1 cellular context compared by ENCODE assay signal in the genomic region with DNA sequence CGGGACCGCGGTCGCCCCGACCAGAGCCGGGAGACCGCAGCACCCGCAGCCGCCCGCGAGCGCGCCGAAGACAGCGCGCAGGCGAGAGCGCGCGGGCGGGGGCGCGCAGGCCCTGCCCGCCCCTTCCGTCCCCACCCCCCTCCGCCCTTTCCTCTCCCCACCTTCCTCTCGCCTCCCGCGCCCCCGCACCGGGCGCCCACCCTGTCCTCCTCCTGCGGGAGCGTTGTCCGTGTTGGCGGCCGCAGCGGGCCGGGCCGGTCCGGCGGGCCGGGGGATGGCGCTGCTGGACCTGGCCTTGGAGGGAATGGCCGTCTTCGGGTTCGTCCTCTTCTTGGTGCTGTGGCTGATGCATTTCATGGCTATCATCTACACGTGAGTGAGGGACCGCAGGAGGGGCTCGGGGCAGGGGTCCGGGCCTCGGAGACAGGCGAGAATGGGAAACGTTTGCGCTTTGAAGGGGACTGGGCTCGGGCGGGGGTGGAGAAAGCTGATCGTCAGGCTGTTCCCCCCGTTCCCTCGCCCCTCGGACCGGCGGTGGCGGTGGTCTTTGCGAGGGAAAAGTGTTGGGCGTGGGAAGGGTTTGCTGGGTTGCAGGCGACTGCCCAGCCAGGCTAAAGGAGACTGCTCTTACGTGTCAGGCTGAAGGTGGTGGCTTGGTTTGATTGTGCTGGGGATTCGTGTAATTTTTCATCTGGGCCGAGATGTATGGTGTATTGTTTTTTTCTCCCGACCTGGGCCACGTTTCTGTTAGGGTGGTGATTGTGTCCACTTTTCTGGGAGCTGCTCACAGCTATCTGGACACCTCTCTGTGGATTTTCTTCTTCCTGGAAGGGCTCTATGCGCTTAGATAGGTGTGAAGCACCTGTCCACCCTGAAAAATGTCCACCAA.
TF ChIP-seq lines count a peak whose summit lies in the region.

No MANE protein-coding gene starts in this region.

TF ChIP-seq in K562, 482 proteins besides CTCF, POLR2A, EP300 and RAD21 (continued from another document and continues in another):
- TF ChIP-seq UBTF (IDR thresholded peaks at IDR 0.05; ENCODE audit: borderline replicate concordance in 1 of 2, low read depth in 2 of 2, low read length in 2 of 2) = no peak
- TF ChIP-seq CBFA2T3 (IDR thresholded peaks at IDR 0.05) = no peak
- TF ChIP-seq, protein P1, sequence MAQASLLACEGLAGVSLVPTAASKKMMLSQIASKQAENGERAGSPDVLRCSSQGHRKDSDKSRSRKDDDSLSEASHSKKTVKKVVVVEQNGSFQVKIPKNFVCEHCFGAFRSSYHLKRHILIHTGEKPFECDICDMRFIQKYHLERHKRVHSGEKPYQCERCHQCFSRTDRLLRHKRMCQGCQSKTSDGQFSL (CRISPR knock-in tag; IDR thresholded peaks at IDR 0.05) = no peak
- TF ChIP-seq, protein P1 (tag; IDR thresholded peaks at IDR 0.05) = no peak
- TF ChIP-seq MEIS2 (IDR thresholded peaks at IDR 0.05; ENCODE audit: partially characterized antibody) = no peak
- TF ChIP-seq FOXK1 (CRISPR knock-in tag; IDR thresholded peaks at IDR 0.05; ENCODE audit: borderline replicate concordance) = no peak
- TF ChIP-seq, protein P2, sequence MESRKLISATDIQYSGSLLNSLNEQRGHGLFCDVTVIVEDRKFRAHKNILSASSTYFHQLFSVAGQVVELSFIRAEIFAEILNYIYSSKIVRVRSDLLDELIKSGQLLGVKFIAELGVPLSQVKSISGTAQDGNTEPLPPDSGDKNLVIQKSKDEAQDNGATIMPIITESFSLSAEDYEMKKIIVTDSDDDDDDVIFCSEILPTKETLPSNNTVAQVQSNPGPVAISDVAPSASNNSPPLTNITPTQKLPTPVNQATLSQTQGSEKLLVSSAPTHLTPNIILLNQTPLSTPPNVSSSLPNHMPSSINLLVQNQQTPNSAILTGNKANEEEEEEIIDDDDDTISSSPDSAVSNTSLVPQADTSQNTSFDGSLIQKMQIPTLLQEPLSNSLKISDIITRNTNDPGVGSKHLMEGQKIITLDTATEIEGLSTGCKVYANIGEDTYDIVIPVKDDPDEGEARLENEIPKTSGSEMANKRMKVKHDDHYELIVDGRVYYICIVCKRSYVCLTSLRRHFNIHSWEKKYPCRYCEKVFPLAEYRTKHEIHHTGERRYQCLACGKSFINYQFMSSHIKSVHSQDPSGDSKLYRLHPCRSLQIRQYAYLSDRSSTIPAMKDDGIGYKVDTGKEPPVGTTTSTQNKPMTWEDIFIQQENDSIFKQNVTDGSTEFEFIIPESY (CRISPR knock-in tag; IDR thresholded peaks at IDR 0.05) = no peak
- TF ChIP-seq ESRRA (IDR thresholded peaks at IDR 0.05; ENCODE audit: borderline replicate concordance, low read depth) = no peak
- TF ChIP-seq HNRNPUL1 (IDR thresholded peaks at IDR 0.05; ENCODE audit: low read length) = no peak
- no peak for TF ChIP-seq RCOR1 (IDR thresholded peaks at IDR 0.05; ENCODE audit: borderline replicate concordance in 1 of 2, low read depth in 2 of 2, low read length in 2 of 2)
- TF ChIP-seq, protein P3, sequence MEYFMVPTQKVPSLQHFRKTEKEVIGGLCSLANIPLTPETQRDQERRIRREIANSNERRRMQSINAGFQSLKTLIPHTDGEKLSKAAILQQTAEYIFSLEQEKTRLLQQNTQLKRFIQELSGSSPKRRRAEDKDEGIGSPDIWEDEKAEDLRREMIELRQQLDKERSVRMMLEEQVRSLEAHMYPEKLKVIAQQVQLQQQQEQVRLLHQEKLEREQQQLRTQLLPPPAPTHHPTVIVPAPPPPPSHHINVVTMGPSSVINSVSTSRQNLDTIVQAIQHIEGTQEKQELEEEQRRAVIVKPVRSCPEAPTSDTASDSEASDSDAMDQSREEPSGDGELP (CRISPR knock-in tag; IDR thresholded peaks at IDR 0.05; ENCODE audit: borderline replicate concordance) = no peak
- no peak for TF ChIP-seq ZC3H11A (IDR thresholded peaks at IDR 0.05; ENCODE audit: low read depth, low read length)
- TF ChIP-seq YBX1 (IDR thresholded peaks at IDR 0.05) = no peak
- TF ChIP-seq SIRT6 (IDR thresholded peaks at IDR 0.05; ENCODE audit: low read depth, low read length) = no peak
- no peak for TF ChIP-seq PHF8 (IDR thresholded peaks at IDR 0.05; ENCODE audit: borderline replicate concordance, low read length)
- TF ChIP-seq FOXK2 (conservative IDR thresholded peaks at IDR 0.05 in 1 of 2, IDR thresholded peaks at IDR 0.05 in 1 of 2; ENCODE audit: low read depth in 2 of 2) = no peak
- TF ChIP-seq RNF219 (CRISPR knock-in tag; IDR thresholded peaks at IDR 0.05) = no peak
- TF ChIP-seq, protein P4, sequence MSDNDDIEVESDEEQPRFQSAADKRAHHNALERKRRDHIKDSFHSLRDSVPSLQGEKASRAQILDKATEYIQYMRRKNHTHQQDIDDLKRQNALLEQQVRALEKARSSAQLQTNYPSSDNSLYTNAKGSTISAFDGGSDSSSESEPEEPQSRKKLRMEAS (CRISPR knock-in tag; IDR thresholded peaks at IDR 0.05) = no peak
- TF ChIP-seq MLX (CRISPR knock-in tag; conservative IDR thresholded peaks at IDR 0.05) = no peak
- no peak for TF ChIP-seq ZNF239 (CRISPR knock-in tag; IDR thresholded peaks at IDR 0.05)
- TF ChIP-seq POLR3G (IDR thresholded peaks at IDR 0.05; ENCODE audit: extremely low read depth, insufficient read length, insufficient replicate concordance) = no peak
- TF ChIP-seq, protein P5, sequence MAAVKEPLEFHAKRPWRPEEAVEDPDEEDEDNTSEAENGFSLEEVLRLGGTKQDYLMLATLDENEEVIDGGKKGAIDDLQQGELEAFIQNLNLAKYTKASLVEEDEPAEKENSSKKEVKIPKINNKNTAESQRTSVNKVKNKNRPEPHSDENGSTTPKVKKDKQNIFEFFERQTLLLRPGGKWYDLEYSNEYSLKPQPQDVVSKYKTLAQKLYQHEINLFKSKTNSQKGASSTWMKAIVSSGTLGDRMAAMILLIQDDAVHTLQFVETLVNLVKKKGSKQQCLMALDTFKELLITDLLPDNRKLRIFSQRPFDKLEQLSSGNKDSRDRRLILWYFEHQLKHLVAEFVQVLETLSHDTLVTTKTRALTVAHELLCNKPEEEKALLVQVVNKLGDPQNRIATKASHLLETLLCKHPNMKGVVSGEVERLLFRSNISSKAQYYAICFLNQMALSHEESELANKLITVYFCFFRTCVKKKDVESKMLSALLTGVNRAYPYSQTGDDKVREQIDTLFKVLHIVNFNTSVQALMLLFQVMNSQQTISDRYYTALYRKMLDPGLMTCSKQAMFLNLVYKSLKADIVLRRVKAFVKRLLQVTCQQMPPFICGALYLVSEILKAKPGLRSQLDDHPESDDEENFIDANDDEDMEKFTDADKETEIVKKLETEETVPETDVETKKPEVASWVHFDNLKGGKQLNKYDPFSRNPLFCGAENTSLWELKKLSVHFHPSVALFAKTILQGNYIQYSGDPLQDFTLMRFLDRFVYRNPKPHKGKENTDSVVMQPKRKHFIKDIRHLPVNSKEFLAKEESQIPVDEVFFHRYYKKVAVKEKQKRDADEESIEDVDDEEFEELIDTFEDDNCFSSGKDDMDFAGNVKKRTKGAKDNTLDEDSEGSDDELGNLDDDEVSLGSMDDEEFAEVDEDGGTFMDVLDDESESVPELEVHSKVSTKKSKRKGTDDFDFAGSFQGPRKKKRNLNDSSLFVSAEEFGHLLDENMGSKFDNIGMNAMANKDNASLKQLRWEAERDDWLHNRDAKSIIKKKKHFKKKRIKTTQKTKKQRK (IDR thresholded peaks at IDR 0.05; ENCODE audit: borderline replicate concordance, low read depth, low read length) = no peak
- no peak for TF ChIP-seq TRIM28 (IDR thresholded peaks at IDR 0.05)
- TF ChIP-seq POLR2B (IDR thresholded peaks at IDR 0.05; ENCODE audit: low read depth, partially characterized antibody) = no peak
- TF ChIP-seq ZNF224 (CRISPR knock-in tag; IDR thresholded peaks at IDR 0.05) = no peak; the same call in 1 of the 2 replicates
- no peak for TF ChIP-seq KAT2B (IDR thresholded peaks at IDR 0.05; ENCODE audit: low read depth, low read length)
- TF ChIP-seq ZNF511 (CRISPR knock-in tag; IDR thresholded peaks at IDR 0.05) = no peak
- no peak for TF ChIP-seq CTBP1 (IDR thresholded peaks at IDR 0.05; ENCODE audit: borderline replicate concordance)
- TF ChIP-seq THRB (CRISPR knock-in tag; conservative IDR thresholded peaks at IDR 0.05) = 0 out of 2 replicates have a peak, but pooled peaks have one; percentile 16
- peak; percentile 76 for TF ChIP-seq ZBTB7A (IDR thresholded peaks at IDR 0.05; ENCODE audit: borderline replicate concordance, control insufficient read depth, low read depth, low read length)
- no peak for TF ChIP-seq POLR2AphosphoS5 (IDR thresholded peaks at IDR 0.05; ENCODE audit: control insufficient read depth, insufficient read depth, low read depth, low read length)
- TF ChIP-seq GATA2 (CRISPR knock-in tag; IDR thresholded peaks at IDR 0.05) = no peak
- no peak for TF ChIP-seq PRPF4 (IDR thresholded peaks at IDR 0.05; ENCODE audit: insufficient read depth, low read depth, low read length, poor library complexity, severe bottlenecking)
- TF ChIP-seq, protein P6, sequence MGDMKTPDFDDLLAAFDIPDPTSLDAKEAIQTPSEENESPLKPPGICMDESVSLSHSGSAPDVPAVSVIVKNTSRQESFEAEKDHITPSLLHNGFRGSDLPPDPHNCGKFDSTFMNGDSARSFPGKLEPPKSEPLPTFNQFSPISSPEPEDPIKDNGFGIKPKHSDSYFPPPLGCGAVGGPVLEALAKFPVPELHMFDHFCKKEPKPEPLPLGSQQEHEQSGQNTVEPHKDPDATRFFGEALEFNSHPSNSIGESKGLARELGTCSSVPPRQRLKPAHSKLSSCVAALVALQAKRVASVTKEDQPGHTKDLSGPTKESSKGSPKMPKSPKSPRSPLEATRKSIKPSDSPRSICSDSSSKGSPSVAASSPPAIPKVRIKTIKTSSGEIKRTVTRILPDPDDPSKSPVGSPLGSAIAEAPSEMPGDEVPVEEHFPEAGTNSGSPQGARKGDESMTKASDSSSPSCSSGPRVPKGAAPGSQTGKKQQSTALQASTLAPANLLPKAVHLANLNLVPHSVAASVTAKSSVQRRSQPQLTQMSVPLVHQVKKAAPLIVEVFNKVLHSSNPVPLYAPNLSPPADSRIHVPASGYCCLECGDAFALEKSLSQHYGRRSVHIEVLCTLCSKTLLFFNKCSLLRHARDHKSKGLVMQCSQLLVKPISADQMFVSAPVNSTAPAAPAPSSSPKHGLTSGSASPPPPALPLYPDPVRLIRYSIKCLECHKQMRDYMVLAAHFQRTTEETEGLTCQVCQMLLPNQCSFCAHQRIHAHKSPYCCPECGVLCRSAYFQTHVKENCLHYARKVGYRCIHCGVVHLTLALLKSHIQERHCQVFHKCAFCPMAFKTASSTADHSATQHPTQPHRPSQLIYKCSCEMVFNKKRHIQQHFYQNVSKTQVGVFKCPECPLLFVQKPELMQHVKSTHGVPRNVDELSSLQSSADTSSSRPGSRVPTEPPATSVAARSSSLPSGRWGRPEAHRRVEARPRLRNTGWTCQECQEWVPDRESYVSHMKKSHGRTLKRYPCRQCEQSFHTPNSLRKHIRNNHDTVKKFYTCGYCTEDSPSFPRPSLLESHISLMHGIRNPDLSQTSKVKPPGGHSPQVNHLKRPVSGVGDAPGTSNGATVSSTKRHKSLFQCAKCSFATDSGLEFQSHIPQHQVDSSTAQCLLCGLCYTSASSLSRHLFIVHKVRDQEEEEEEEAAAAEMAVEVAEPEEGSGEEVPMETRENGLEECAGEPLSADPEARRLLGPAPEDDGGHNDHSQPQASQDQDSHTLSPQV (IDR thresholded peaks at IDR 0.05) = no peak
